Comparison of ENCODE assay signal across 13 cellular contexts in genomic region chr4:142402156-142402555, GRCh38.
DNase-seq lines count a peak whose midpoint lies in the region; ATAC-seq and TF ChIP-seq lines count a peak whose summit lies in the region.
"Had no signal": no experiment of that assay in that cellular context is flagged by ENCODE, and none has a peak within 500 bp of the region (broad histone marks: within the 10 kb centered on the region; RNA-seq: fewer than 3 reads in every experiment).

No MANE protein-coding gene starts in this region.

- peak overlapping the region; percentile 87 for H3K4me3 Mint-ChIP-seq in activated naive CD4-positive, alpha-beta T cell treated with anti-CD3 and anti-CD28 coated beads for 36 hours
- H3K4me3 Mint-ChIP-seq in activated CD4-positive, alpha-beta memory T cell treated with anti-CD3 and anti-CD28 coated beads, Interleukin-2, amount 10 ng/mL, durations not matched to agents 7 days and 5 days = peak overlapping the region; percentile 87
- H3K4me3 Mint-ChIP-seq in stimulated activated naive CD8-positive, alpha-beta T cell treated with anti-CD3 and anti-CD28 coated beads, Interleukin-15, amount 100 ng/mL, for 72 hours = peak overlapping the region; percentile 77 to 89
- H3K4me3 Mint-ChIP-seq: B cell had no signal

- TF ChIP-seq CTCF in foreskin fibroblast (IDR thresholded peaks at IDR 0.05; ENCODE audit: low read depth, low read length) = no peak

- peak overlapping the region; percentile 11 to 74 for H3K4me3 ChIP-seq in foreskin fibroblast (ENCODE audit: low read depth in 1 of 2, low read length in 2 of 2)
- H3K4me3 ChIP-seq: HAP-1, tibial artery had no signal

- H3K27ac Mint-ChIP-seq in activated naive CD4-positive, alpha-beta T cell treated with anti-CD3 and anti-CD28 coated beads for 36 hours = peak overlapping the region; percentile 97
- H3K27ac Mint-ChIP-seq in activated CD4-positive, alpha-beta memory T cell treated with anti-CD3 and anti-CD28 coated beads, Interleukin-2, amount 10 ng/mL, durations not matched to agents 7 days and 5 days = peak overlapping the region; percentile 89
- H3K27ac Mint-ChIP-seq in stimulated activated naive CD8-positive, alpha-beta T cell treated with anti-CD3 and anti-CD28 coated beads, Interleukin-15, amount 100 ng/mL, for 72 hours = peak overlapping the region; percentile 93 to 95
- H3K27ac Mint-ChIP-seq: B cell had no signal

- no peak for DNase-seq in activated naive CD4-positive, alpha-beta T cell treated with anti-CD3 and anti-CD28 coated beads for 36 hours
- DNase-seq in activated naive CD4-positive, alpha-beta T cell treated with Interleukin-2 at 50 U/mL for 16 hours = no peak
- no peak for DNase-seq in activated CD4-positive, alpha-beta memory T cell treated with anti-CD3 and anti-CD28 coated beads, Interleukin-2, amount 10 ng/mL, durations not matched to agents 7 days and 5 days
- DNase-seq in foreskin fibroblast (peak in 1 of 2 donors; percentile 73), SHP77 treated with DMSO at 0.1 percent for 48 hours (lab: John Stamatoyannopoulos, UW) (no peak), COR-L47 (lab: John Stamatoyannopoulos, UW) (no peak), anterior cingulate cortex (lab: John Stamatoyannopoulos, UW) (no peak)
- no peak for DNase-seq in stimulated activated naive CD8-positive, alpha-beta T cell treated with anti-CD3 and anti-CD28 coated beads, Interleukin-15, amount 100 ng/mL, for 72 hours
- DNase-seq: MV-4-11, NCI-H526, tibial artery had no signal

- peaks cover 38% of the 10 kb centered on the region for H3K36me3 Mint-ChIP-seq in activated naive CD4-positive, alpha-beta T cell treated with anti-CD3 and anti-CD28 coated beads for 36 hours (ENCODE audit: low read depth)
- peaks cover 37% of the 10 kb centered on the region for H3K36me3 Mint-ChIP-seq in activated CD4-positive, alpha-beta memory T cell treated with anti-CD3 and anti-CD28 coated beads, Interleukin-2, amount 10 ng/mL, durations not matched to agents 7 days and 5 days (ENCODE audit: low read depth)

- no peaks in the 10 kb centered on the region for H3K9me3 Mint-ChIP-seq in activated naive CD4-positive, alpha-beta T cell treated with anti-CD3 and anti-CD28 coated beads for 36 hours
- H3K9me3 Mint-ChIP-seq in activated CD4-positive, alpha-beta memory T cell treated with anti-CD3 and anti-CD28 coated beads, Interleukin-2, amount 10 ng/mL, durations not matched to agents 7 days and 5 days = no peaks in the 10 kb centered on the region
- no peaks in the 10 kb centered on the region for H3K9me3 Mint-ChIP-seq in stimulated activated naive CD8-positive, alpha-beta T cell treated with anti-CD3 and anti-CD28 coated beads, Interleukin-15, amount 100 ng/mL, for 72 hours

- peaks cover 43% of the 10 kb centered on the region for H3K4me1 Mint-ChIP-seq in activated naive CD4-positive, alpha-beta T cell treated with anti-CD3 and anti-CD28 coated beads for 36 hours (ENCODE audit: low read depth)
- H3K4me1 Mint-ChIP-seq in activated CD4-positive, alpha-beta memory T cell treated with anti-CD3 and anti-CD28 coated beads, Interleukin-2, amount 10 ng/mL, durations not matched to agents 7 days and 5 days = peaks cover 57% of the 10 kb centered on the region
- H3K4me1 Mint-ChIP-seq in stimulated activated naive CD8-positive, alpha-beta T cell treated with anti-CD3 and anti-CD28 coated beads, Interleukin-15, amount 100 ng/mL, for 72 hours = peaks cover 57% of the 10 kb centered on the region

- intact Hi-C loops in activated naive CD4-positive, alpha-beta T cell treated with anti-CD3 and anti-CD28 coated beads for 36 hours (cut with micrococcal nuclease) = loop anchor here (10.0 kb wide), 2 partner anchors 767 to 1113 kb away; partner anchors contain the start of genes IL15 and SMARCA5

- ATAC-seq in stimulated activated naive CD8-positive, alpha-beta T cell treated with anti-CD3 and anti-CD28 coated beads, Interleukin-15, amount 100 ng/mL, for 72 hours = no peak

- no peaks in the 10 kb centered on the region for H3K27me3 Mint-ChIP-seq in activated naive CD4-positive, alpha-beta T cell treated with anti-CD3 and anti-CD28 coated beads for 36 hours (ENCODE audit: low read depth)
- no peaks in the 10 kb centered on the region for H3K27me3 Mint-ChIP-seq in activated CD4-positive, alpha-beta memory T cell treated with anti-CD3 and anti-CD28 coated beads, Interleukin-2, amount 10 ng/mL, durations not matched to agents 7 days and 5 days
- H3K27me3 Mint-ChIP-seq in stimulated activated naive CD8-positive, alpha-beta T cell treated with anti-CD3 and anti-CD28 coated beads, Interleukin-15, amount 100 ng/mL, for 72 hours = no peaks in the 10 kb centered on the region

- POLR2A ChIA-PET in activated CD4-positive, alpha-beta memory T cell treated with anti-CD3 and anti-CD28 coated beads, Interleukin-2, amount 10 ng/mL, durations not matched to agents 7 days and 5 days (lab: Charles Lee) = interaction anchor here (1.2 to 11.1 kb wide), 7 partner anchors 11 to 166 kb away, joined by 4 to 291 read pairs (median 20); no protein-coding TSS in a partner anchor

- CTCF ChIA-PET in activated naive CD4-positive, alpha-beta T cell treated with anti-CD3 and anti-CD28 coated beads for 36 hours (lab: Charles Lee) = interaction anchor here (1.3 to 2.4 kb wide), 4 partner anchors 34 to 165 kb away, joined by 3 to 10 read pairs (median 4); no protein-coding TSS in a partner anchor
- CTCF ChIA-PET in activated CD4-positive, alpha-beta memory T cell treated with anti-CD3 and anti-CD28 coated beads, Interleukin-2, amount 10 ng/mL, durations not matched to agents 7 days and 5 days (lab: Charles Lee) = interaction anchor here (1.0 to 2.0 kb wide), 4 partner anchors 9 to 165 kb away, joined by 3 to 8 read pairs (median 4); no protein-coding TSS in a partner anchor
